26 cellular contexts compared by ENCODE assay signal in the genomic region with DNA sequence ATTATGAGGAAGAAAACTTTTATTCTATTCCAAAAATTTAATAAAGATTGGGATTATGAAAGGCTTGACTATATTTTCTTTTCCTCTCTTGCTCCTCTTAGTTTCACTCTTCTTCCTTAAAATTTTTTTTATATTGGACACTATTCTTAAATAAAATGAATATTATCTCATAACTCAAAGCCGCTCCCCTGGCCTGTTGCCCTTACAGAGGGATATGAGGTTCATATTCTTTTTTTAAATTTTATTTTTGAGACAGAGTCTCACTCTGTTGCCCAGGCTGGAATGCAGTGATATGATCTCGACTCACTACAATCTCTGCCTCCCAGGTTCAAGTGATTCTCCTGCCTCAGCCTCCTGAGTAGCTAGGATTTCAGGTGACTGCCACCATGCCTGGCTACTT.
DNase-seq lines count a peak whose midpoint lies in the region; ATAC-seq, FAIRE-seq and TF ChIP-seq lines count a peak whose summit lies in the region.
"Had no signal": no experiment of that assay in that cellular context is flagged by ENCODE, and none has a peak within 500 bp of the region (broad histone marks: within the 10 kb centered on the region; RNA-seq: fewer than 3 reads in every experiment).

No MANE protein-coding gene starts in this region.

- H3K4me1 ChIP-seq in adipocyte (ENCODE audit: control insufficient read depth, insufficient read depth, low read length) (peaks cover 24% of the 10 kb centered on the region), psoas muscle (no peaks in the 10 kb centered on the region), transverse colon (no peaks in the 10 kb centered on the region), SJCRH30 (no peaks in the 10 kb centered on the region)
- H3K4me1 ChIP-seq: body of pancreas, esophagus squamous epithelium, neural progenitor cell, parathyroid adenoma had no signal

- peak overlapping the region; percentile 9 for H3K27ac Mint-ChIP-seq in glutamatergic neuron (ENCODE audit: unreplicated experiment)
- H3K27ac Mint-ChIP-seq: activated T-cell treated with anti-CD3 and anti-CD28 coated beads, Interleukin-2, amount 50 U/mL, for 72 hours; memory B cell; neural progenitor cell; T-helper 17 cell had no signal

- H3K27me3 Mint-ChIP-seq in glutamatergic neuron (ENCODE audit: unreplicated experiment), result no peaks in the 10 kb centered on the region
- H3K27me3 Mint-ChIP-seq: memory B cell, T-helper 17 cell had no signal

- H3K4me1 Mint-ChIP-seq in glutamatergic neuron (ENCODE audit: low read depth, unreplicated experiment), result no peaks in the 10 kb centered on the region
- H3K4me1 Mint-ChIP-seq: T-helper 17 cell had no signal

- intact Hi-C loops in psoas muscle (cut with DNase I) (no loop called here), transverse colon (cut with DNase I; ENCODE audit: low total_unique reads) (no loop called here)

- FAIRE-seq in urothelium cell line (lab: Jason Lieb, UNC), result no peak

- peaks cover 32% of the 10 kb centered on the region for H3K36me3 Mint-ChIP-seq in glutamatergic neuron (ENCODE audit: unreplicated experiment)
- H3K36me3 Mint-ChIP-seq: memory B cell had no signal

- H3K27me3 ChIP-seq in adipocyte (replicated peaks; ENCODE audit: control insufficient read depth, insufficient read depth, low read length) (no peaks in the 10 kb centered on the region), psoas muscle (ENCODE audit: insufficient read depth in 3 of 3, low read length in 2 of 3) (no peaks in the 10 kb centered on the region), transverse colon (no peaks in the 10 kb centered on the region), SJCRH30 (no peaks in the 10 kb centered on the region)
- H3K27me3 ChIP-seq: body of pancreas, esophagus squamous epithelium, neural progenitor cell had no signal

- peak overlapping the region; percentile 60 for H3K9ac ChIP-seq in adipocyte (ENCODE audit: low read length)
- H3K9ac ChIP-seq: neural progenitor cell, parathyroid adenoma had no signal

- no peak for TF ChIP-seq CTCF in glutamatergic neuron (IDR thresholded peaks at IDR 0.05; ENCODE audit: partially characterized antibody, unreplicated experiment)
- TF ChIP-seq CTCF in psoas muscle (IDR thresholded peaks at IDR 0.05), result no peak
- TF ChIP-seq CTCF in transverse colon (IDR thresholded peaks at IDR 0.05), result no peak

- TF ChIP-seq EP300 in transverse colon (IDR thresholded peaks at IDR 0.05; ENCODE audit: low read depth), result no peak

- H3K4me3 ChIP-seq in adipocyte (ENCODE audit: low read length) (no peak overlapping the region), psoas muscle (no peak overlapping the region), transverse colon (no peak overlapping the region), SJCRH30 (no peak overlapping the region)
- H3K4me3 ChIP-seq: body of pancreas, esophagus squamous epithelium, neural progenitor cell, PC-9 had no signal

- H3K9me3 Mint-ChIP-seq in glutamatergic neuron (ENCODE audit: unreplicated experiment), result no peaks in the 10 kb centered on the region

- no peaks in the 10 kb centered on the region for H3K36me3 ChIP-seq in adipocyte (ENCODE audit: control insufficient read depth, insufficient read depth, low read length, severe bottlenecking)
- H3K36me3 ChIP-seq in psoas muscle (ENCODE audit: insufficient read depth in 1 of 2, low read depth in 1 of 2), result no peaks in the 10 kb centered on the region
- no peaks in the 10 kb centered on the region for H3K36me3 ChIP-seq in transverse colon
- H3K36me3 ChIP-seq in SJCRH30, result no peaks in the 10 kb centered on the region
- H3K36me3 ChIP-seq: esophagus squamous epithelium, neural progenitor cell had no signal

- H3K27ac ChIP-seq in psoas muscle, result peak overlapping the region; percentile 58
- peak overlapping the region in 3 of 4 donors; percentile 11 to 32 (median 24) for H3K27ac ChIP-seq in transverse colon
- H3K27ac ChIP-seq in SJCRH30, result no peak overlapping the region
- H3K27ac ChIP-seq: body of pancreas, neural progenitor cell, parathyroid adenoma, PC-9 had no signal

- 85 to 95% (median 87%) methylated on average over 2 of the region's 2 CpGs for WGBS in psoas muscle, 3 donors
- 66 to 88% methylated on average over 2 of the region's 2 CpGs for WGBS in transverse colon (ENCODE audit: low coverage in 1 of 2), 2 donors

- ATAC-seq in psoas muscle, result no peak
- ATAC-seq: activated CD4-positive, CD25-positive, alpha-beta regulatory T cell treated with anti-CD3 and anti-CD28 coated beads, Interleukin-2, amount 50 U/mL, for 24 hours; activated T-cell treated with anti-CD3 and anti-CD28 coated beads, Interleukin-2, amount 50 U/mL, for 72 hours; T-helper 17 cell had no signal

- in situ Hi-C loops in transverse colon (cut with MboI; ENCODE audit: low pct_ligation_motif_present in 1 of 4, low pct_unique_long_range_greater_than_20kb in 1 of 4, low sequenced_read_pairs in 3 of 4), result no loop called here

- H3K9me3 ChIP-seq in adipocyte (ENCODE audit: control insufficient read depth, low read length), result peaks cover 31% of the 10 kb centered on the region
- H3K9me3 ChIP-seq in psoas muscle, result peaks cover 7% of the 10 kb centered on the region
- peaks cover 0 to under 1% of the 10 kb centered on the region in 2 donors for H3K9me3 ChIP-seq in transverse colon
- H3K9me3 ChIP-seq in SJCRH30 (replicated peaks), result no peaks in the 10 kb centered on the region

- no peak for DNase-seq in adipocyte (ENCODE audit: low read depth)
- no peak for DNase-seq in glutamatergic neuron
- DNase-seq in psoas muscle, result no peak
- no peak for DNase-seq in transverse colon
- no peak for DNase-seq in mucosa of gallbladder (ENCODE audit: low spot score)
- no peak for DNase-seq in urothelium cell line (ENCODE audit: low spot score)
- DNase-seq in SJCRH30, result no peak
- DNase-seq: activated CD4-positive, alpha-beta T cell treated with anti-CD3 and anti-CD28 coated beads, Interleukin-2, amount 50 U/mL, for 48 hours; activated T-cell treated with anti-CD3 and anti-CD28 coated beads, Interleukin-2, amount 50 U/mL, for 72 hours; cerebellar nuclear complex; EL; esophagus squamous epithelium; HCEC 1CT; hippocampal formation; KG1; NCI-H1105; NCI-H1930; NCI-H524; PC-9; stimulated activated CD4-positive, alpha-beta T cell treated with anti-CD3 and anti-CD28 coated beads, Interleukin-4, amount 100 ng/mL, for 24 hours; T-helper 17 cell had no signal

- no peak overlapping the region for H3K4me3 Mint-ChIP-seq in glutamatergic neuron (ENCODE audit: unreplicated experiment)
- H3K4me3 Mint-ChIP-seq: activated T-cell treated with anti-CD3 and anti-CD28 coated beads, Interleukin-2, amount 50 U/mL, for 72 hours; memory B cell; neural progenitor cell; T-helper 17 cell had no signal

- no peak for TF ChIP-seq POLR2A in transverse colon (IDR thresholded peaks at IDR 0.05)
